In genomic region chrX:133908223-133908622, GRCh38 we compare ENCODE assay signal across 9 cellular contexts.
"Had no signal": no experiment of that assay in that cellular context is flagged by ENCODE, and none has a peak within 500 bp of the region (broad histone marks: within the 10 kb centered on the region; RNA-seq: fewer than 3 reads in every experiment).

No MANE protein-coding gene starts in this region.

- FAIRE-seq: H1, H54, HTR-8/SVneo had no signal

- H3K36me3 Mint-ChIP-seq: IgD-negative memory B cell had no signal

- H3K27ac Mint-ChIP-seq: GM23338, H9, HFFc6, IgD-negative memory B cell had no signal

- H2AFZ ChIP-seq: GM23338 had no signal

- H3K4me3 Mint-ChIP-seq: GM23338, H9, HFFc6, IgD-negative memory B cell had no signal

- DNase-seq: H9, HFFc6, KBM-7 had no signal

- ATAC-seq: GM23338, HCT116 had no signal

- H3K9me3 Mint-ChIP-seq: GM23338, H9, HFFc6 had no signal

- H3K4me3 ChIP-seq: GM23338 had no signal

- H3K4me2 ChIP-seq: GM23338 had no signal

- H3K4me1 Mint-ChIP-seq: IgD-negative memory B cell had no signal
